8 cellular contexts compared by ENCODE assay signal in genomic region chr20:35773154-35773751, GRCh38. TPM values are rescaled to one million over a fixed set of nuclear protein-coding genes. Genes with fewer than 3 reads are reported as not detected.
DNase-seq lines count a peak whose midpoint lies in the region; ATAC-seq and TF ChIP-seq lines count a peak whose summit lies in the region.

No MANE protein-coding gene starts in this region.

- H3K4me3 Mint-ChIP-seq in T-cell: peak overlapping the region; percentile 84 to 99 (median 85)

- H2BK120ac ChIP-seq in mesendoderm (ENCODE audit: low read depth, low read length): no peak overlapping the region

- no peak for TF ChIP-seq EP300 in SK-N-SH (IDR thresholded peaks at IDR 0.05; ENCODE audit: borderline replicate concordance in 1 of 2, low read depth in 1 of 2, low read length in 1 of 2)

- H3K9me2 ChIP-seq in SK-N-SH: no peaks in the 10 kb centered on the region

- no peaks in the 10 kb centered on the region for H3K27me3 Mint-ChIP-seq in T-cell

- H3K4me1 ChIP-seq in SK-N-SH (ENCODE audit: control insufficient read depth in 1 of 2, insufficient read depth in 2 of 2, low read depth in 1 of 2, low read length in 1 of 2): peaks cover 21 to 28% of the 10 kb centered on the region in 2 experiments; a peak in 3 of 4 replicates
- H3K4me1 ChIP-seq in mesendoderm (ENCODE audit: control insufficient read depth, low read depth, low read length): peaks cover 5% of the 10 kb centered on the region
- H3K4me1 ChIP-seq in tibial artery: peaks cover 0 to 64% (median 40%) of the 10 kb centered on the region in 4 donors

- H3K9me3 ChIP-seq in SK-N-SH (no peaks in the 10 kb centered on the region; the same call in 1 of the 2 replicates), tibial artery (no peaks in the 10 kb centered on the region)

- TF ChIP-seq CTCF in SK-N-SH (IDR thresholded peaks at IDR 0.05) (no peak), tibial artery (IDR thresholded peaks at IDR 0.05) (no peak)

- H3K27ac ChIP-seq in SK-N-SH (ENCODE audit: low read depth in 2 of 2, low read length in 1 of 2) (peak overlapping the region in 1 of 2 experiments; percentile 66; a peak in 2 of 4 replicates), mesendoderm (ENCODE audit: low read depth, low read length) (peak overlapping the region; percentile 24), tibial artery (peak overlapping the region; percentile 93 to 95)

- H3K4me2 ChIP-seq in SK-N-SH (peak overlapping the region; percentile 94), mesendoderm (ENCODE audit: low read length) (peak overlapping the region; percentile 60)

- no peak overlapping the region for H4K5ac ChIP-seq in mesendoderm (ENCODE audit: low read length)

- POLR2A ChIA-PET in SK-N-SH (lab: Yijun Ruan, JAX) (no interaction called here), T-cell (lab: Charles Lee) (interaction anchor here (0.6 to 10.6 kb wide), 4 partner anchors 10 to 32 kb away, joined by 3 to 246 read pairs (median 23); partner anchors contain the start of gene RBM39 (in 2 of the 2))

- no peak overlapping the region for H4K8ac ChIP-seq in mesendoderm (ENCODE audit: low read depth, low read length)

- no peak overlapping the region; the same call in 1 of the 2 replicates for H2AFZ ChIP-seq in SK-N-SH (ENCODE audit: low read depth)

- peaks cover 9% of the 10 kb centered on the region; the same call in 1 of the 2 replicates for H4K20me1 ChIP-seq in SK-N-SH (ENCODE audit: insufficient read depth)

- H3K36me3 ChIP-seq in SK-N-SH (replicated peaks in 1 of 2; ENCODE audit: control insufficient read depth in 1 of 2, insufficient read depth in 2 of 2, low read length in 1 of 2) (peaks cover 0 to 6% of the 10 kb centered on the region in 2 experiments), mesendoderm (ENCODE audit: control insufficient read depth, insufficient read depth, low read length) (no peaks in the 10 kb centered on the region), tibial artery (peaks cover 0 to 3% (median 0%) of the 10 kb centered on the region in 3 donors)

- H3K9ac ChIP-seq in SK-N-SH (peak overlapping the region; percentile 86), mesendoderm (ENCODE audit: low read length) (peak overlapping the region; percentile 83)

- WGBS in SK-N-SH (ENCODE audit: low lambda C conversion rate): 77% methylated on average over 8 of the region's 8 CpGs
- WGBS in mesendoderm (ENCODE audit: extremely low coverage, insufficient coverage, low lambda C conversion rate): no CpG with 5 or more reads among the region's 8 CpGs

- peaks cover 14% of the 10 kb centered on the region for H3K36me3 Mint-ChIP-seq in T-cell

- ATAC-seq in SK-N-SH treated with all-trans-retinoic acid at 6 μM for 48 hours (no peak), T-cell (replicated peaks in 1 of 4) (no peak), HG03442 (IDR thresholded peaks at IDR 0.05; ENCODE audit: unreplicated experiment) (no peak), GM19452 (IDR thresholded peaks at IDR 0.05; ENCODE audit: unreplicated experiment) (no peak)

- H3K23ac ChIP-seq in mesendoderm (ENCODE audit: low read length): no peak overlapping the region

- H3K79me1 ChIP-seq in mesendoderm (ENCODE audit: low read length): peaks cover 17% of the 10 kb centered on the region

- no peak overlapping the region for H2BK5ac ChIP-seq in mesendoderm (ENCODE audit: low read length)

- H3F3A ChIP-seq in SK-N-SH (replicated peaks; ENCODE audit: insufficient read depth): peaks cover 16% of the 10 kb centered on the region

- intact Hi-C loops in tibial artery (cut with DNase I; ENCODE audit: low total_unique reads): loop anchor here (2.0 to 10.0 kb wide), 3 partner anchors 30 to 156 kb away; partner anchors contain the start of genes RBM39 and SPAG4

- no peak overlapping the region for H3K4ac ChIP-seq in mesendoderm (ENCODE audit: low read depth, low read length)

- no peak overlapping the region for H3K18ac ChIP-seq in mesendoderm (ENCODE audit: low read length)

- H2AK5ac ChIP-seq in mesendoderm (ENCODE audit: low read length): no peak overlapping the region

- no peak overlapping the region for H2BK15ac ChIP-seq in mesendoderm (replicated peaks; ENCODE audit: low read depth)

- DNase-seq in SK-N-SH (no peak), T-cell (peak in 29 of 34 experiments; percentile 5 to 50 (median 25)), cerebellar cortex (ENCODE audit: low spot score) (peak; percentile 25), mesendoderm (peak; percentile 86), tibial artery (peak in 1 of 2 donors; percentile 26)

- H3K9me3 Mint-ChIP-seq in T-cell: no peaks in the 10 kb centered on the region

- peaks cover 60% of the 10 kb centered on the region for H3K79me2 ChIP-seq in SK-N-SH (ENCODE audit: insufficient read depth)
- H3K79me2 ChIP-seq in mesendoderm (ENCODE audit: control insufficient read depth, insufficient read depth, low read length): peaks cover 44% of the 10 kb centered on the region

- peak overlapping the region; percentile 87 for H3K56ac ChIP-seq in mesendoderm (ENCODE audit: low read length)

- H3K27ac Mint-ChIP-seq in T-cell: peak overlapping the region; percentile 93 to 96

- H3K4me3 ChIP-seq in SK-N-SH (ENCODE audit: low read depth in 2 of 2, low read length in 1 of 2): peak overlapping the region; percentile 75 to 91
- H3K4me3 ChIP-seq in mesendoderm (ENCODE audit: low read length): peak overlapping the region; percentile 5
- H3K4me3 ChIP-seq in tibial artery: peak overlapping the region; percentile 64 to 87

- CTCF ChIA-PET in SK-N-SH (lab: Yijun Ruan, JAX): no interaction called here
- CTCF ChIA-PET in T-cell (lab: Charles Lee): interaction anchor here in 1 of 2 donors (2.2 to 3.2 kb wide), 2 partner anchors 31 to 34 kb away, joined by 12 to 32 read pairs; partner anchors contain the start of gene RBM39

- TF ChIP-seq RAD21 in SK-N-SH (IDR thresholded peaks at IDR 0.05; ENCODE audit: low read length): no peak

- H3K27me3 ChIP-seq in SK-N-SH (ENCODE audit: insufficient read depth): no peaks in the 10 kb centered on the region
- H3K27me3 ChIP-seq in mesendoderm (ENCODE audit: insufficient read depth, low read length, poor library complexity): no peaks in the 10 kb centered on the region
- H3K27me3 ChIP-seq in tibial artery: no peaks in the 10 kb centered on the region

- peaks cover 67 to 85% (median 80%) of the 10 kb centered on the region in 3 donors for H3K4me1 Mint-ChIP-seq in T-cell

TF ChIP-seq in SK-N-SH treated with all-trans-retinoic acid at 6 μM for 48 hours, 23 proteins besides CTCF, POLR2A, EP300 and RAD21 (continues in another document):
- TF ChIP-seq SNAI2 (CRISPR knock-in tag; IDR thresholded peaks at IDR 0.05) (no peak), CREB5 (CRISPR knock-in tag; IDR thresholded peaks at IDR 0.05; ENCODE audit: low read depth) (no peak), ZNF8 (CRISPR knock-in tag; IDR thresholded peaks at IDR 0.05) (no peak), PPARA (CRISPR knock-in tag; IDR thresholded peaks at IDR 0.05; ENCODE audit: borderline replicate concordance) (no peak), ZFP3 (CRISPR knock-in tag; IDR thresholded peaks at IDR 0.05) (no peak), GLIS3 (CRISPR knock-in tag; IDR thresholded peaks at IDR 0.05) (no peak), BACH2 (CRISPR knock-in tag; IDR thresholded peaks at IDR 0.05; ENCODE audit: borderline replicate concordance) (no peak), PATZ1 (CRISPR knock-in tag; IDR thresholded peaks at IDR 0.05; ENCODE audit: borderline replicate concordance) (no peak), TOX (CRISPR knock-in tag; IDR thresholded peaks at IDR 0.05; ENCODE audit: borderline replicate concordance) (no peak), ARNTL (CRISPR knock-in tag; IDR thresholded peaks at IDR 0.05; ENCODE audit: borderline replicate concordance, low read depth) (no peak), OSR1 (CRISPR knock-in tag; IDR thresholded peaks at IDR 0.05) (no peak), ZNF70 (CRISPR knock-in tag; IDR thresholded peaks at IDR 0.05) (no peak)

RNA-seq across cellular contexts. Expression of gene PHF20, which starts 1.4 kb away (rescaled TPM):
- 23.8 and 24.9 TPM in 2 replicates for polyA plus RNA-seq in SK-N-SH (2012; rRNA removed)
- 26.8 and 37.3 TPM in 2 replicates for polyA plus RNA-seq in SK-N-SH (2012; cell fraction: cytosol; rRNA removed)
- 20.1 and 21.0 TPM in 2 replicates for polyA plus RNA-seq in SK-N-SH (2012; cell fraction: nucleus; rRNA removed)
- 100 to 1,000 TPM in 2 of 5 donors, 10 to 100 TPM in 3; 67.8 to 174 (median 68.9) TPM for total RNA-seq in T-cell
- 40.1 TPM for polyA plus RNA-seq in mesendoderm (2013, experiment 1 of 2)
- polyA plus RNA-seq in mesendoderm (2013, experiment 2 of 2): 37.7 TPM

RNA-seq across cellular contexts. Expression of gene RBM39, which starts 31.2 kb away (rescaled TPM):
- 68.4 and 98.4 TPM in 2 replicates for polyA plus RNA-seq in SK-N-SH (2012; rRNA removed)
- polyA plus RNA-seq in SK-N-SH (2012; cell fraction: cytosol; rRNA removed): 48.8 and 64.8 TPM in 2 replicates
- 244 and 457 TPM in 2 replicates for polyA plus RNA-seq in SK-N-SH (2012; cell fraction: nucleus; rRNA removed)
- 100 to 1,000 TPM; 482 to 966 (median 536) TPM for total RNA-seq in T-cell
- 170 TPM for polyA plus RNA-seq in mesendoderm (2013, experiment 1 of 2)
- 173 TPM for polyA plus RNA-seq in mesendoderm (2013, experiment 2 of 2)

Comparison
In these comparisons a context has a peak if more than half of its experiments do, and no peak if none do; other contexts are left out.
1. H3K4me3 ChIP-seq: peak in every context shown above with its lines; median percentile 83 in SK-N-SH; 76 in tibial artery; 5 in mesendoderm.